25 cellular contexts compared by ENCODE assay signal in genomic region chr1:203301331-203301668, GRCh38. TPM values are rescaled to one million over a fixed set of nuclear protein-coding genes. Genes with fewer than 3 reads are reported as not detected.
DNase-seq lines count a peak whose midpoint lies in the region; ATAC-seq and TF ChIP-seq lines count a peak whose summit lies in the region.
"Had no signal": no experiment of that assay in that cellular context is flagged by ENCODE, and none has a peak within 500 bp of the region (broad histone marks: within the 10 kb centered on the region; RNA-seq: fewer than 3 reads in every experiment).

No MANE protein-coding gene starts in this region.

- H3K18ac ChIP-seq in neuronal stem cell (ENCODE audit: low read length) = no peak overlapping the region

- peak overlapping the region; percentile 21 to 22 for H3K27ac Mint-ChIP-seq in natural killer cell treated with Interleukin-12 subunit alpha and Interleukin-12 subunit beta and Interleukin-15 and Interleukin-18, amount 100 ng/mL, for 72 hours
- H3K27ac Mint-ChIP-seq in natural killer cell = no peak overlapping the region
- H3K27ac Mint-ChIP-seq in activated B cell treated with CpG ODN at 0.5 μM for 24 hours = peak overlapping the region; percentile 91
- no peak overlapping the region for H3K27ac Mint-ChIP-seq in activated CD4-positive, alpha-beta T cell treated with anti-CD3 and anti-CD28 coated beads for 36 hours

- no peak overlapping the region for H2AK5ac ChIP-seq in neuronal stem cell (ENCODE audit: low read depth, low read length)

- H3K27ac ChIP-seq in neuronal stem cell (replicated peaks; ENCODE audit: low read length) = no peak overlapping the region
- H3K27ac ChIP-seq: thyroid gland had no signal

- H3K9me3 ChIP-seq in neuronal stem cell (replicated peaks in 1 of 2; ENCODE audit: control insufficient read depth in 2 of 2, insufficient read depth in 1 of 2, low read depth in 1 of 2, low read length in 2 of 2) = no peaks in the 10 kb centered on the region
- H3K9me3 ChIP-seq: Caco-2, thyroid gland had no signal

- H3K14ac ChIP-seq in neuronal stem cell (ENCODE audit: low read length) = no peak overlapping the region

- no peaks in the 10 kb centered on the region for H3K27me3 Mint-ChIP-seq in natural killer cell treated with Interleukin-12 subunit alpha and Interleukin-12 subunit beta and Interleukin-15 and Interleukin-18, amount 100 ng/mL, for 72 hours
- H3K27me3 Mint-ChIP-seq in natural killer cell (ENCODE audit: low read depth in 2 of 2) (no peaks in the 10 kb centered on the region), activated B cell treated with CpG ODN at 0.5 μM for 24 hours (no peaks in the 10 kb centered on the region)
- no peaks in the 10 kb centered on the region for H3K27me3 Mint-ChIP-seq in activated CD4-positive, alpha-beta T cell treated with anti-CD3 and anti-CD28 coated beads for 36 hours
- H3K27me3 Mint-ChIP-seq: activated CD8-positive, alpha-beta T cell treated with anti-CD3 and anti-CD28 coated beads for 36 hours had no signal

- peaks cover 0 to 57% (median 12%) of the 10 kb centered on the region in 3 experiments for H3K27me3 ChIP-seq in neuronal stem cell (ENCODE audit: control insufficient read depth in 3 of 3, insufficient read depth in 3 of 3, low read depth in 1 of 3, low read length in 3 of 3)
- H3K27me3 ChIP-seq: cardiac muscle cell, thyroid gland had no signal

- no peak overlapping the region for H2BK120ac ChIP-seq in neuronal stem cell (ENCODE audit: low read depth, low read length)

- H3K4me1 ChIP-seq in neuronal stem cell (ENCODE audit: control insufficient read depth in 2 of 2, insufficient read depth in 1 of 2, low read depth in 1 of 2, low read length in 2 of 2) = peaks cover 4 to 5% of the 10 kb centered on the region in 2 donors

- no peak overlapping the region for H3K4me2 ChIP-seq in neuronal stem cell (ENCODE audit: insufficient read depth, low read length, poor library complexity, severe bottlenecking)

- H3K4me1 Mint-ChIP-seq in natural killer cell treated with Interleukin-12 subunit alpha and Interleukin-12 subunit beta and Interleukin-15 and Interleukin-18, amount 100 ng/mL, for 72 hours (ENCODE audit: low read depth in 2 of 2) = peaks cover 55 to 60% of the 10 kb centered on the region in 2 donors
- H3K4me1 Mint-ChIP-seq in natural killer cell (peaks cover 41 to 69% of the 10 kb centered on the region in 2 donors), activated B cell treated with CpG ODN at 0.5 μM for 24 hours (peaks cover 82% of the 10 kb centered on the region)
- H3K4me1 Mint-ChIP-seq in activated CD4-positive, alpha-beta T cell treated with anti-CD3 and anti-CD28 coated beads for 36 hours = peaks cover 45% of the 10 kb centered on the region

- no peak overlapping the region for H3K23ac ChIP-seq in neuronal stem cell (ENCODE audit: low read depth, low read length, poor library complexity)

- H3K4me3 Mint-ChIP-seq in natural killer cell treated with Interleukin-12 subunit alpha and Interleukin-12 subunit beta and Interleukin-15 and Interleukin-18, amount 100 ng/mL, for 72 hours = no peak overlapping the region
- H3K4me3 Mint-ChIP-seq in natural killer cell (no peak overlapping the region), activated B cell treated with CpG ODN at 0.5 μM for 24 hours (no peak overlapping the region)
- no peak overlapping the region for H3K4me3 Mint-ChIP-seq in activated CD4-positive, alpha-beta T cell treated with anti-CD3 and anti-CD28 coated beads for 36 hours
- H3K4me3 Mint-ChIP-seq: activated CD8-positive, alpha-beta T cell treated with anti-CD3 and anti-CD28 coated beads for 36 hours had no signal

- H4K91ac ChIP-seq in neuronal stem cell (ENCODE audit: low read depth, low read length, poor library complexity) = no peak overlapping the region

- ATAC-seq in natural killer cell treated with Interleukin-12 subunit alpha and Interleukin-12 subunit beta and Interleukin-15 and Interleukin-18, amount 100 ng/mL, for 72 hours = no peak
- ATAC-seq in natural killer cell = no peak
- ATAC-seq in activated B cell treated with CpG ODN at 0.5 μM for 24 hours (ENCODE audit: low read depth) = no peak
- ATAC-seq in activated CD4-positive, alpha-beta T cell treated with anti-CD3 and anti-CD28 coated beads for 36 hours = no peak
- no peak for ATAC-seq in HG02642 (IDR thresholded peaks at IDR 0.05; ENCODE audit: poor library complexity, unreplicated experiment)
- ATAC-seq: activated CD8-positive, alpha-beta T cell treated with anti-CD3 and anti-CD28 coated beads for 36 hours; SK-N-SH treated with all-trans-retinoic acid at 6 μM for 48 hours had no signal

- no peaks in the 10 kb centered on the region for H3K36me3 ChIP-seq in neuronal stem cell (replicated peaks in 1 of 2; ENCODE audit: control insufficient read depth in 2 of 2, insufficient read depth in 2 of 2, low read length in 2 of 2)
- H3K36me3 ChIP-seq: cardiac muscle cell had no signal

- POLR2A ChIA-PET in activated B cell treated with CpG ODN at 0.5 μM for 24 hours (lab: Charles Lee) = interaction anchor here (3.5 to 4.6 kb wide), 2 partner anchors 10 to 25 kb away, joined by 21 to 92 read pairs; no protein-coding TSS in a partner anchor
- POLR2A ChIA-PET in activated CD4-positive, alpha-beta T cell treated with anti-CD3 and anti-CD28 coated beads for 36 hours (lab: Charles Lee) = interaction anchor here (2.8 kb wide), 1 partner anchor 10 kb away, joined by 8 read pairs; no protein-coding TSS in a partner anchor

- H3K4me3 ChIP-seq in neuronal stem cell (ENCODE audit: low read length in 2 of 2) = no peak overlapping the region
- H3K4me3 ChIP-seq: cardiac muscle cell, thyroid gland had no signal

- TF ChIP-seq CTCF in natural killer cell (IDR thresholded peaks at IDR 0.05) (no peak), activated B cell treated with CpG ODN at 0.5 μM for 24 hours (IDR thresholded peaks at IDR 0.05) (no peak)

- DNase-seq in natural killer cell treated with Interleukin-12 subunit alpha and Interleukin-12 subunit beta and Interleukin-15 and Interleukin-18, amount 100 ng/mL, for 72 hours (ENCODE audit: low spot score) = no peak
- DNase-seq in natural killer cell = no peak
- no peak for DNase-seq in activated B cell treated with CpG ODN at 0.5 μM for 24 hours
- DNase-seq in neuronal stem cell (ENCODE audit: low spot score) = no peak
- DNase-seq in inferior parietal cortex (ENCODE audit: extremely low spot score) = no peak
- DNase-seq in stimulated activated CD8-positive, alpha-beta memory T cell treated with anti-CD3 and anti-CD28 coated beads, Interleukin-4, amount 100 ng/mL, for 48 hours = no peak
- DNase-seq in activated CD4-positive, alpha-beta T cell treated with anti-CD3 and anti-CD28 coated beads for 36 hours = no peak
- DNase-seq: activated CD8-positive, alpha-beta T cell treated with anti-CD3 and anti-CD28 coated beads for 36 hours; activated gamma-delta T cell; activated T-cell treated with anti-CD3 and anti-CD28 coated beads for 4 hours; AML-193; Caco-2; DND-41; head of caudate nucleus; NCI-H1417 treated with DMSO at 0.1 percent for 48 hours; NCI-H510A treated with DMSO at 0.1 percent for 48 hours; posterior cingulate gyrus; T-helper 9 cell; thyroid gland had no signal

- H4K8ac ChIP-seq in neuronal stem cell (ENCODE audit: low read depth, low read length) = no peak overlapping the region

- H3K36me3 Mint-ChIP-seq in natural killer cell treated with Interleukin-12 subunit alpha and Interleukin-12 subunit beta and Interleukin-15 and Interleukin-18, amount 100 ng/mL, for 72 hours = no peaks in the 10 kb centered on the region
- H3K36me3 Mint-ChIP-seq in natural killer cell (no peaks in the 10 kb centered on the region), activated B cell treated with CpG ODN at 0.5 μM for 24 hours (ENCODE audit: low read depth) (peaks cover 14% of the 10 kb centered on the region)
- peaks cover 8% of the 10 kb centered on the region for H3K36me3 Mint-ChIP-seq in activated CD4-positive, alpha-beta T cell treated with anti-CD3 and anti-CD28 coated beads for 36 hours (ENCODE audit: low read depth)

- H2BK15ac ChIP-seq in neuronal stem cell (ENCODE audit: low read length) = no peak overlapping the region

- H3K4ac ChIP-seq in neuronal stem cell (ENCODE audit: low read length) = no peak overlapping the region

- no peak overlapping the region for H2BK5ac ChIP-seq in neuronal stem cell (ENCODE audit: low read length)

- peaks cover 7% of the 10 kb centered on the region for H3K79me1 ChIP-seq in neuronal stem cell (ENCODE audit: low read depth, low read length)

- CTCF ChIA-PET in activated B cell treated with CpG ODN at 0.5 μM for 24 hours (lab: Charles Lee) = interaction anchor here (2.1 kb wide), 1 partner anchor 12 kb away, joined by 6 read pairs; no protein-coding TSS in a partner anchor
- CTCF ChIA-PET in activated CD4-positive, alpha-beta T cell treated with anti-CD3 and anti-CD28 coated beads for 36 hours (lab: Charles Lee) = interaction anchor here (1.5 to 2.9 kb wide), 2 partner anchors 11 to 28 kb away, joined by 6 to 18 read pairs; no protein-coding TSS in a partner anchor

- H2AFZ ChIP-seq in neuronal stem cell (ENCODE audit: low read length) = no peak overlapping the region

- H3K9me3 Mint-ChIP-seq in natural killer cell treated with Interleukin-12 subunit alpha and Interleukin-12 subunit beta and Interleukin-15 and Interleukin-18, amount 100 ng/mL, for 72 hours = no peaks in the 10 kb centered on the region
- H3K9me3 Mint-ChIP-seq in natural killer cell (no peaks in the 10 kb centered on the region), activated B cell treated with CpG ODN at 0.5 μM for 24 hours (no peaks in the 10 kb centered on the region)
- H3K9me3 Mint-ChIP-seq in activated CD4-positive, alpha-beta T cell treated with anti-CD3 and anti-CD28 coated beads for 36 hours (ENCODE audit: low read depth) = no peaks in the 10 kb centered on the region
- H3K9me3 Mint-ChIP-seq: activated CD8-positive, alpha-beta T cell treated with anti-CD3 and anti-CD28 coated beads for 36 hours; nephron had no signal

- intact Hi-C loops in natural killer cell (cut with micrococcal nuclease) (no loop called here), activated B cell treated with CpG ODN at 0.5 μM for 24 hours (cut with micrococcal nuclease) (no loop called here)
- intact Hi-C loops in activated CD4-positive, alpha-beta T cell treated with anti-CD3 and anti-CD28 coated beads for 36 hours (cut with DNase I, micrococcal nuclease) = no loop called here

- peak overlapping the region; percentile 9 for H3K9ac ChIP-seq in neuronal stem cell (ENCODE audit: low read depth, low read length, poor library complexity)

- H2BK12ac ChIP-seq in neuronal stem cell (ENCODE audit: low read length) = no peak overlapping the region

RNA-seq across cellular contexts. Expression of gene BTG2, which starts 4.0 kb away (rescaled TPM):
- total RNA-seq in natural killer cell treated with Interleukin-12 subunit alpha and Interleukin-12 subunit beta and Interleukin-15 and Interleukin-18, amount 100 ng/mL, for 72 hours = 100 to 1,000 TPM in 1 of 2 donors, 10 to 100 TPM in 1; 82.6 to 157 TPM
- 1,000 to 10,000 TPM in 1 of 3 donors, 100 to 1,000 TPM in 2; 499 to 1,024 (median 851) TPM for total RNA-seq in natural killer cell
- 419 and 448 TPM in 2 replicates for total RNA-seq in activated B cell treated with CpG ODN at 0.5 μM for 24 hours
- 59.9 TPM for polyA plus RNA-seq in neuronal stem cell (2013, experiment 1 of 2)
- polyA plus RNA-seq in neuronal stem cell (2013, experiment 2 of 2) = 59.9 TPM
- total RNA-seq in activated CD4-positive, alpha-beta T cell treated with anti-CD3 and anti-CD28 coated beads for 36 hours = 100 to 1,000 TPM; 114 to 142 TPM

RNA-seq across cellular contexts. Expression of gene FMOD, which starts 49.6 kb away (rescaled TPM):
- not detected for total RNA-seq in natural killer cell treated with Interleukin-12 subunit alpha and Interleukin-12 subunit beta and Interleukin-15 and Interleukin-18, amount 100 ng/mL, for 72 hours
- total RNA-seq in natural killer cell (not detected), activated B cell treated with CpG ODN at 0.5 μM for 24 hours (not detected in 2 replicates)
- 2.0 TPM for polyA plus RNA-seq in neuronal stem cell (2013, experiment 1 of 2)
- polyA plus RNA-seq in neuronal stem cell (2013, experiment 2 of 2) = 2.0 TPM
- under 1 TPM; 0.87 to 0.98 TPM for total RNA-seq in activated CD4-positive, alpha-beta T cell treated with anti-CD3 and anti-CD28 coated beads for 36 hours
- total RNA-seq: A172, M059J had no signal

Comparison
In these comparisons a context has a peak if more than half of its experiments do, and no peak if none do; other contexts are left out.
1. H3K27ac Mint-ChIP-seq: peak in natural killer cell treated with Interleukin-12 subunit alpha and Interleukin-12 subunit beta and Interleukin-15 and Interleukin-18, amount 100 ng/mL, for 72 hours (2 of 2) and activated B cell treated with CpG ODN at 0.5 μM for 24 hours (single experiment); none in natural killer cell (0 of 2) and activated CD4-positive, alpha-beta T cell treated with anti-CD3 and anti-CD28 coated beads for 36 hours (single experiment).